ENCODE assay signal across 10 cellular contexts in the genomic region with DNA sequence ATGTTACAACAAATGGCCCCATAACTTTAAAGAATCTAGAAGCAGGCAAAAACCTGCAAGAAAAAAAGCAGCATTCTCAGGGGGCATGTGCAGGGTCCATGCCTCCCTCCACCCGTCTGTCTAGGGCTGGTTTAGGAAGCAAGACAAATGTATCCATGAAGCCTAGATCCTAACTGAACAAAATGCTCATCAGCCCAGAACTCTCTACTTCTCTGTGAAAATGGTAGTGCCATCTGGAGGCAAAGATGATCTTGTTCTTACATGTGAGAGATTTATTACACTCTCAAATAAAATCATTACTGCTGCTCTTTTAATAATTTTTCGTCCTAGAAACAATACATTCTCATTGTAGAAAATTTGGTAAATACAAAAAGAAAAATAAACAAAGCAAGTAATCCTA. TPM values are rescaled to one million over a fixed set of nuclear protein-coding genes. Genes with fewer than 3 reads are reported as not detected.
DNase-seq lines count a peak whose midpoint lies in the region; ATAC-seq, FAIRE-seq and TF ChIP-seq lines count a peak whose summit lies in the region.
"Had no signal": no experiment of that assay in that cellular context is flagged by ENCODE, and none has a peak within 500 bp of the region (broad histone marks: within the 10 kb centered on the region; RNA-seq: fewer than 3 reads in every experiment).

No MANE protein-coding gene starts in this region.

- TF ChIP-seq POLR2A in H1 (IDR thresholded peaks at IDR 0.05; ENCODE audit: control extremely low read depth in 1 of 2, low read depth in 2 of 2, low read length in 2 of 2): no peak

- no peak overlapping the region for H3K4me2 ChIP-seq in H1 (ENCODE audit: insufficient read depth in 1 of 2, low read depth in 2 of 2, low read length in 2 of 2)

- no peak overlapping the region for H2BK120ac ChIP-seq in H1 (replicated peaks; ENCODE audit: low read depth, low read length)

- no peak overlapping the region for H3K4ac ChIP-seq in H1 (replicated peaks; ENCODE audit: insufficient read length, low read depth, low read length)

- H3K56ac ChIP-seq in H1 (replicated peaks; ENCODE audit: insufficient read length, low read depth, low read length): no peak overlapping the region

- H3K27me3 ChIP-seq in H1 (replicated peaks in 1 of 4; ENCODE audit: control insufficient read depth in 3 of 4, extremely low read depth in 1 of 4, insufficient read depth in 3 of 4, low read length in 3 of 4): no peaks in the 10 kb centered on the region

- no peak overlapping the region for H3K9ac ChIP-seq in H1 (replicated peaks in 1 of 4; ENCODE audit: extremely low read depth in 1 of 4, low read depth in 3 of 4, low read length in 3 of 4)

- H3K4me1 Mint-ChIP-seq in activated T-cell treated with anti-CD3 and anti-CD28 coated beads, Interleukin-2, amount 50 U/mL, for 72 hours (ENCODE audit: low read depth): peaks cover 53% of the 10 kb centered on the region
- H3K4me1 Mint-ChIP-seq in endothelial cell (ENCODE audit: unreplicated experiment): no peaks in the 10 kb centered on the region

- H2BK20ac ChIP-seq in H1 (ENCODE audit: low read length): no peak overlapping the region

- no peak overlapping the region for H2BK5ac ChIP-seq in H1 (ENCODE audit: low read depth, low read length)

- no peak overlapping the region for H3K14ac ChIP-seq in H1 (ENCODE audit: insufficient read length)

- no peak overlapping the region for H2BK12ac ChIP-seq in H1 (ENCODE audit: low read depth, low read length)

- peak; percentile 2 to 37; a peak in 3 of 4 replicates for TF ChIP-seq RAD21 in H1 (IDR thresholded peaks at IDR 0.05 in 1 of 2, conservative IDR thresholded peaks at IDR 0.05 in 1 of 2; ENCODE audit: low read depth in 2 of 2, low read length in 2 of 2)

- no peak overlapping the region for H3K18ac ChIP-seq in H1 (ENCODE audit: extremely low read depth, low read length)

- H3K4me1 ChIP-seq in H1 (replicated peaks in 1 of 4; ENCODE audit: control insufficient read depth in 3 of 4, insufficient read depth in 4 of 4, low read length in 3 of 4): no peaks in the 10 kb centered on the region

- H4K91ac ChIP-seq in H1 (replicated peaks; ENCODE audit: insufficient read length, low read length): no peak overlapping the region

- POLR2A ChIA-PET in H1 (lab: Charles Lee; ENCODE audit: partially characterized antibody): no interaction called here

- 97% methylated on average over 2 of the region's 2 CpGs; no CpG with 5 or more reads in 1 of the 2 experiments for WGBS in H1 (ENCODE audit: extremely low coverage in 1 of 2, insufficient coverage in 1 of 2, insufficient read length in 1 of 2, insufficient replicate concordance in 2 of 2, low coverage in 1 of 2, low lambda C conversion rate in 2 of 2, missing lambda C conversion rate in 1 of 2), 2 experiments

- no peak overlapping the region for H3K23ac ChIP-seq in H1 (ENCODE audit: insufficient read length)

- TF ChIP-seq CTCF in H1 (IDR thresholded peaks at IDR 0.05; ENCODE audit: control extremely low read depth in 1 of 3, insufficient read depth in 1 of 3, low read depth in 1 of 3, low read length in 3 of 3) (no peak), endothelial cell (IDR thresholded peaks at IDR 0.05; ENCODE audit: unreplicated experiment) (no peak)

- CTCF ChIA-PET in H1 (lab: Charles Lee; ENCODE audit: partially characterized antibody): interaction anchor here (0.7 to 1.0 kb wide), 2 partner anchors 13 to 85 kb away, joined by 3 read pairs; no protein-coding TSS in a partner anchor

- no peaks in the 10 kb centered on the region for H3K9me3 Mint-ChIP-seq in activated T-cell treated with anti-CD3 and anti-CD28 coated beads, Interleukin-2, amount 50 U/mL, for 72 hours
- H3K9me3 Mint-ChIP-seq in endothelial cell (ENCODE audit: unreplicated experiment): no peaks in the 10 kb centered on the region
- H3K9me3 Mint-ChIP-seq: stimulated activated effector memory CD8-positive, alpha-beta T cell treated with anti-CD3 and anti-CD28 coated beads, Interleukin-12 subunit alpha, Interleukin-12 subunit beta, amount 100 ng/mL, for 72 hours had no signal

- H3K23me2 ChIP-seq in H1 (ENCODE audit: low read depth, low read length): no peaks in the 10 kb centered on the region

- H3K4me3 ChIP-seq in H1 (ENCODE audit: extremely low read depth in 1 of 4, insufficient read depth in 2 of 4, low read depth in 3 of 4, low read length in 4 of 4): no peak overlapping the region

- H3K27ac ChIP-seq in H1 (ENCODE audit: low read depth, low read length): no peak overlapping the region

- no peaks in the 10 kb centered on the region for H3K79me2 ChIP-seq in H1 (ENCODE audit: control insufficient read depth in 1 of 2, insufficient read depth in 2 of 2, low read length in 2 of 2)

- H3K27ac Mint-ChIP-seq in activated T-cell treated with anti-CD3 and anti-CD28 coated beads, Interleukin-2, amount 50 U/mL, for 72 hours: no peak overlapping the region
- no peak overlapping the region for H3K27ac Mint-ChIP-seq in endothelial cell (ENCODE audit: unreplicated experiment)
- H3K27ac Mint-ChIP-seq: stimulated activated effector memory CD8-positive, alpha-beta T cell treated with anti-CD3 and anti-CD28 coated beads, Interleukin-12 subunit alpha, Interleukin-12 subunit beta, amount 100 ng/mL, for 72 hours had no signal

- no peaks in the 10 kb centered on the region for H4K20me1 ChIP-seq in H1 (replicated peaks in 1 of 2; ENCODE audit: control insufficient read depth in 1 of 2, insufficient read depth in 2 of 2, low read length in 2 of 2)

- no peak overlapping the region for H3K4me3 Mint-ChIP-seq in activated T-cell treated with anti-CD3 and anti-CD28 coated beads, Interleukin-2, amount 50 U/mL, for 72 hours
- H3K4me3 Mint-ChIP-seq in endothelial cell (ENCODE audit: unreplicated experiment): no peak overlapping the region
- H3K4me3 Mint-ChIP-seq: stimulated activated effector memory CD8-positive, alpha-beta T cell treated with anti-CD3 and anti-CD28 coated beads, Interleukin-12 subunit alpha, Interleukin-12 subunit beta, amount 100 ng/mL, for 72 hours had no signal

- no peak for ATAC-seq in activated T-cell treated with anti-CD3 and anti-CD28 coated beads, Interleukin-2, amount 50 U/mL, for 72 hours (replicated peaks in 1 of 2)
- ATAC-seq: stimulated activated effector memory CD8-positive, alpha-beta T cell treated with anti-CD3 and anti-CD28 coated beads, Interleukin-12 subunit alpha, Interleukin-12 subunit beta, amount 100 ng/mL, for 72 hours had no signal

- H2AK5ac ChIP-seq in H1 (ENCODE audit: low read depth, low read length): no peak overlapping the region

- H3K79me1 ChIP-seq in H1 (ENCODE audit: low read depth, low read length): no peaks in the 10 kb centered on the region

- no peaks in the 10 kb centered on the region for H3K9me3 ChIP-seq in H1 (ENCODE audit: insufficient read depth in 2 of 2, low read depth in 1 of 2, low read length in 1 of 2)

- H4K8ac ChIP-seq in H1 (ENCODE audit: extremely low read depth, insufficient read depth, low read length): no peak overlapping the region

- H3K27me3 Mint-ChIP-seq in activated T-cell treated with anti-CD3 and anti-CD28 coated beads, Interleukin-2, amount 50 U/mL, for 72 hours (ENCODE audit: low read depth): no peaks in the 10 kb centered on the region
- no peaks in the 10 kb centered on the region for H3K27me3 Mint-ChIP-seq in endothelial cell (ENCODE audit: unreplicated experiment)

- peak; percentile 21 for DNase-seq in H4 (ENCODE audit: low spot score)
- peak; percentile 1 for DNase-seq in NCI-H524 treated with DMSO at 0.1 percent for 48 hours (lab: John Stamatoyannopoulos, UW)
- no peak for DNase-seq in H1 (ENCODE audit: low read depth in 1 of 2, low spot score in 2 of 2)
- DNase-seq in myocyte (ENCODE audit: low read depth): peak; percentile 53
- DNase-seq in activated T-cell treated with anti-CD3 and anti-CD28 coated beads, Interleukin-2, amount 50 U/mL, for 72 hours: no peak
- DNase-seq in AG20443 (ENCODE audit: low spot score): no peak
- no peak for DNase-seq in NCI-H2081 treated with DMSO at 0.1 percent for 48 hours (lab: John Stamatoyannopoulos, UW)
- no peak for DNase-seq in endothelial cell (ENCODE audit: low spot score)

- H2AFZ ChIP-seq in H1 (ENCODE audit: low read length): no peak overlapping the region

- H3K36me3 ChIP-seq in H1 (ENCODE audit: control insufficient read depth in 2 of 4, insufficient read depth in 4 of 4, low read length in 3 of 4): no peaks in the 10 kb centered on the region

- H3K36me3 Mint-ChIP-seq in activated T-cell treated with anti-CD3 and anti-CD28 coated beads, Interleukin-2, amount 50 U/mL, for 72 hours (ENCODE audit: insufficient read depth in 2 of 2): no peaks in the 10 kb centered on the region
- H3K36me3 Mint-ChIP-seq in endothelial cell (ENCODE audit: low read depth, unreplicated experiment): no peaks in the 10 kb centered on the region
- H3K36me3 Mint-ChIP-seq: stimulated activated effector memory CD8-positive, alpha-beta T cell treated with anti-CD3 and anti-CD28 coated beads, Interleukin-12 subunit alpha, Interleukin-12 subunit beta, amount 100 ng/mL, for 72 hours had no signal

- H4K5ac ChIP-seq in H1 (ENCODE audit: insufficient read length, low read depth, low read length): no peak overlapping the region

- no peak for FAIRE-seq in H1 (lab: Jason Lieb, UNC)
- FAIRE-seq: astrocyte had no signal

- no peak for TF ChIP-seq EP300 in H1 (IDR thresholded peaks at IDR 0.05; ENCODE audit: borderline replicate concordance in 1 of 2, low read depth in 2 of 2, low read length in 2 of 2)

- H2BK15ac ChIP-seq in H1 (ENCODE audit: low read length): no peak overlapping the region

TF ChIP-seq in H1, 55 proteins besides CTCF, POLR2A, EP300 and RAD21 (continues in another document):
- TF ChIP-seq SRF (IDR thresholded peaks at IDR 0.05; ENCODE audit: low read depth, low read length) (no peak), HDAC2 (IDR thresholded peaks at IDR 0.05; ENCODE audit: borderline replicate concordance in 1 of 2, low read depth in 2 of 2, low read length in 2 of 2) (no peak), SAP30 (IDR thresholded peaks at IDR 0.05; ENCODE audit: insufficient read depth, insufficient replicate concordance, low read length) (no peak), SP1 (IDR thresholded peaks at IDR 0.05; ENCODE audit: low read depth, low read length) (no peak), KDM1A (IDR thresholded peaks at IDR 0.05; ENCODE audit: borderline replicate concordance, low read length) (no peak)

RNA-seq across cellular contexts. Expression of a gene that starts 26.7 kb away (rescaled TPM):
- 1.2 and 1.9 TPM in 2 replicates for total RNA-seq in H4 (2014; rRNA removed; shearing (Covaris generic))
- total RNA-seq in H1 (2021; fragmentation: NEBNext Ultra II Directional; extraction: Animal tissue kit (Norgen Biotek cat#: 25700)): 3.0 and 3.9 TPM in 2 replicates
- polyA plus RNA-seq in H1 (2011; rRNA removed): 0.80 and 1.0 TPM in 2 replicates
- polyA plus RNA-seq in H1 (2011; cell fraction: cytosol; rRNA removed): 1.5 TPM
- 2.2 TPM for polyA plus RNA-seq in H1 (2011; cell fraction: nucleus; rRNA removed)
- polyA plus RNA-seq in H1 (2012, experiment 1 of 2): 0.61 to 2.4 TPM (median 0.78 TPM) in 4 replicates
- 0.05 TPM for polyA plus RNA-seq in H1 (2012, experiment 2 of 2)
- 0.63 TPM for polyA plus RNA-seq in H1 (2013, experiment 1 of 2)
- 1.2 TPM for polyA plus RNA-seq in H1 (2013, experiment 2 of 2)
- polyA minus RNA-seq in H1 (2011; rRNA and poly(A)+ RNA removed): 8.8 and 9.2 TPM in 2 replicates
- 2.0 TPM for polyA minus RNA-seq in H1 (2011; cell fraction: cytosol; rRNA and poly(A)+ RNA removed)
- 21.3 TPM for polyA minus RNA-seq in H1 (2011; cell fraction: nucleus; rRNA and poly(A)+ RNA removed)
- 5.9 and 13.4 TPM in 2 replicates for total RNA-seq in myocyte
- polyA plus RNA-seq in myocyte (2012): 4.4 TPM
- total RNA-seq in activated T-cell treated with anti-CD3 and anti-CD28 coated beads, Interleukin-2, amount 50 U/mL, for 72 hours: 1 to 10 TPM; 6.2 to 8.0 TPM
- total RNA-seq in endothelial cell (ENCODE audit: unreplicated experiment): 0.54 TPM

Comparison
In these comparisons a context has a peak if more than half of its experiments do, and no peak if none do; other contexts are left out.
1. DNase-seq: peak in H4 (single experiment), NCI-H524 treated with DMSO at 0.1 percent for 48 hours (single experiment) and myocyte (single experiment); none in H1 (0 of 2), activated T-cell treated with anti-CD3 and anti-CD28 coated beads, Interleukin-2, amount 50 U/mL, for 72 hours (0 of 2), AG20443 (single experiment), NCI-H2081 treated with DMSO at 0.1 percent for 48 hours (single experiment) and endothelial cell (single experiment).